In the genomic region with DNA sequence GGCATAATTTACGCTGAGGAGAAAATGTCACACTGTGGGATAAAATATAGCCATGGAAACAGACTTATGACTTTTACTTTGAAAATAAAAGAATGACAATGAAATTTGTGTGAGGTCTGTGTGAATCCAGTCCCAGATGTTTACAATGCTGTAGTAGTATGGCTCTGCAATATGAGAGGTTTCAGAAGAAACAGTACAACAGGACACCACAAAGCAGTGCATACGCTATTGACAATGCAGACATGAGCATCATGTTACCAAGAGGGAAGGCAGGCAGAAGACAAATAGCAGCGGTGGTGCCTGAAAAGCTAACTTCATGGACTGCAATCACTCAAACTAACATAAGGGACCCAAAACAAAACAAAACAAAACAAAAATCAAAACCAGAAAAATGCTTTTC, we compare ENCODE assay signal across 16 cellular contexts. TPM values are rescaled to one million over a fixed set of nuclear protein-coding genes. Genes with fewer than 3 reads are reported as not detected.
A peak's percentile ranks its signal among the peaks of the same experiment; 100 is the strongest.
DNase-seq lines count a peak whose midpoint lies in the region; ATAC-seq and TF ChIP-seq lines count a peak whose summit lies in the region.
"Had no signal": no experiment of that assay in that cellular context is flagged by ENCODE, and none has a peak within 500 bp of the region (broad histone marks: within the 10 kb centered on the region; RNA-seq: fewer than 3 reads in every experiment).

No MANE protein-coding gene starts in this region.

- no peaks in the 10 kb centered on the region for H3K36me3 Mint-ChIP-seq in brain
- H3K36me3 Mint-ChIP-seq in activated CD8-positive, alpha-beta memory T cell treated with anti-CD3 and anti-CD28 coated beads, Interleukin-2, amount 10 ng/mL, durations not matched to agents 7 days and 5 days, result no peaks in the 10 kb centered on the region

- no peak overlapping the region for H3K23ac ChIP-seq in mesendoderm (ENCODE audit: low read length)

- DNase-seq in mesendoderm (peak; percentile 12), caudate nucleus (lab: John Stamatoyannopoulos, UW) (no peak), KBM-7 (no peak)
- DNase-seq in activated CD8-positive, alpha-beta memory T cell treated with anti-CD3 and anti-CD28 coated beads, Interleukin-2, amount 10 ng/mL, durations not matched to agents 7 days and 5 days, result no peak
- DNase-seq: activated CD8-positive, alpha-beta memory T cell treated with anti-CD3 and anti-CD28 coated beads, Interleukin-2, amount 50 U/mL, for 48 hours; Calu3; erythroblast; mucosa of descending colon; NCI-H1105; stimulated activated naive CD8-positive, alpha-beta T cell treated with anti-CD3 and anti-CD28 coated beads, Interleukin-15, Interleukin-2, amounts not matched to agents 100 U/mL and 50 U/mL, for 24 hours had no signal

- TF ChIP-seq CTCF in brain (conservative IDR thresholded peaks at IDR 0.05), result no peak

- in situ Hi-C loops in KBM-7 (cut with MboI; ENCODE audit: low pct_unique_long_range_greater_than_20kb, low sequenced_read_pairs), result no loop called here

- no peak overlapping the region for H3K4ac ChIP-seq in mesendoderm (ENCODE audit: low read depth, low read length)

- peaks cover 69% of the 10 kb centered on the region for H3K27me3 Mint-ChIP-seq in brain
- peaks cover 38% of the 10 kb centered on the region for H3K27me3 Mint-ChIP-seq in activated CD8-positive, alpha-beta memory T cell treated with anti-CD3 and anti-CD28 coated beads, Interleukin-2, amount 10 ng/mL, durations not matched to agents 7 days and 5 days

- peaks cover 41% of the 10 kb centered on the region for H3K27me3 ChIP-seq in HUES6 (ENCODE audit: control insufficient read depth, insufficient read depth, low read length)
- H3K27me3 ChIP-seq in mesendoderm (ENCODE audit: insufficient read depth, low read length, poor library complexity), result no peaks in the 10 kb centered on the region
- no peaks in the 10 kb centered on the region for H3K27me3 ChIP-seq in stomach smooth muscle (ENCODE audit: control insufficient read depth in 1 of 2, insufficient read depth in 2 of 2, low read length in 2 of 2)

- no peaks in the 10 kb centered on the region for H3K79me1 ChIP-seq in mesendoderm (ENCODE audit: low read length)

- no peaks in the 10 kb centered on the region for H3K79me2 ChIP-seq in mesendoderm (ENCODE audit: control insufficient read depth, insufficient read depth, low read length)

- no peaks in the 10 kb centered on the region for H3K36me3 ChIP-seq in HUES6 (ENCODE audit: control insufficient read depth, insufficient read depth, low read length)
- H3K36me3 ChIP-seq in mesendoderm (ENCODE audit: control insufficient read depth, insufficient read depth, low read length), result no peaks in the 10 kb centered on the region
- no peaks in the 10 kb centered on the region for H3K36me3 ChIP-seq in stomach smooth muscle (ENCODE audit: control insufficient read depth in 2 of 2, insufficient read depth in 2 of 2, low read length in 2 of 2)

- H3K18ac ChIP-seq in mesendoderm (ENCODE audit: low read length), result no peak overlapping the region

- H3K4me1 Mint-ChIP-seq in brain, result peaks cover 56% of the 10 kb centered on the region
- no peaks in the 10 kb centered on the region for H3K4me1 Mint-ChIP-seq in activated CD8-positive, alpha-beta memory T cell treated with anti-CD3 and anti-CD28 coated beads, Interleukin-2, amount 10 ng/mL, durations not matched to agents 7 days and 5 days

- H3K27ac Mint-ChIP-seq in brain, result peak overlapping the region in 3 of 5 experiments; percentile 10 to 84 (median 77)
- no peak overlapping the region for H3K27ac Mint-ChIP-seq in activated CD8-positive, alpha-beta memory T cell treated with anti-CD3 and anti-CD28 coated beads, Interleukin-2, amount 10 ng/mL, durations not matched to agents 7 days and 5 days
- H3K27ac Mint-ChIP-seq: activated naive CD4-positive, alpha-beta T cell treated with anti-CD3 and anti-CD28 coated beads, Interleukin-2, amount 50 U/mL, for 72 hours had no signal

- no peak for ATAC-seq in activated CD4-positive, CD25-positive, alpha-beta regulatory T cell treated with anti-CD3 and anti-CD28 coated beads, Interleukin-2, amount 50 U/mL, for 24 hours
- ATAC-seq in activated CD8-positive, alpha-beta memory T cell treated with anti-CD3 and anti-CD28 coated beads, Interleukin-2, amount 10 ng/mL, durations not matched to agents 7 days and 5 days, result no peak
- ATAC-seq: activated naive CD4-positive, alpha-beta T cell treated with anti-CD3 and anti-CD28 coated beads, Interleukin-2, amount 50 U/mL, for 72 hours; stimulated activated naive CD8-positive, alpha-beta T cell treated with anti-CD3 and anti-CD28 coated beads, Interleukin-15, Interleukin-2, amounts not matched to agents 100 U/mL and 50 U/mL, for 24 hours had no signal

- no peaks in the 10 kb centered on the region for H3K9me3 Mint-ChIP-seq in brain
- no peaks in the 10 kb centered on the region for H3K9me3 Mint-ChIP-seq in activated CD8-positive, alpha-beta memory T cell treated with anti-CD3 and anti-CD28 coated beads, Interleukin-2, amount 10 ng/mL, durations not matched to agents 7 days and 5 days (ENCODE audit: low read depth)

- H2BK15ac ChIP-seq in mesendoderm (replicated peaks; ENCODE audit: low read depth), result no peak overlapping the region

- no peak overlapping the region for H2AK5ac ChIP-seq in mesendoderm (ENCODE audit: low read length)

- H3K56ac ChIP-seq in mesendoderm (ENCODE audit: low read length), result no peak overlapping the region

- H3K4me1 ChIP-seq in HUES6 (ENCODE audit: control insufficient read depth, insufficient read depth, low read length) (peaks cover 20% of the 10 kb centered on the region), mesendoderm (ENCODE audit: control insufficient read depth, low read depth, low read length) (no peaks in the 10 kb centered on the region), stomach smooth muscle (ENCODE audit: control insufficient read depth, insufficient read depth, low read length) (no peaks in the 10 kb centered on the region)

- H2BK120ac ChIP-seq in mesendoderm (ENCODE audit: low read depth, low read length), result no peak overlapping the region

- no peak overlapping the region for H3K9ac ChIP-seq in HUES6 (ENCODE audit: low read length)
- H3K9ac ChIP-seq in mesendoderm (ENCODE audit: low read length), result peak overlapping the region; percentile 8
- peak overlapping the region; percentile 86 to 95 for H3K9ac ChIP-seq in stomach smooth muscle (ENCODE audit: low read length in 2 of 2)

- H3K27ac ChIP-seq in HUES6 (ENCODE audit: low read depth, low read length) (no peak overlapping the region), mesendoderm (ENCODE audit: low read depth, low read length) (no peak overlapping the region), stomach smooth muscle (ENCODE audit: low read length) (peak overlapping the region; percentile 89), caudate nucleus (ENCODE audit: low read depth, low read length) (no peak overlapping the region)

- peak overlapping the region; percentile 39 for H3K4me2 ChIP-seq in mesendoderm (ENCODE audit: low read length)

- H3K4me3 ChIP-seq in HUES6 (ENCODE audit: low read depth, low read length) (peak overlapping the region; percentile 63), mesendoderm (ENCODE audit: low read length) (peak overlapping the region; percentile 34), stomach smooth muscle (ENCODE audit: low read length in 2 of 2) (peak overlapping the region; percentile 97 to 98)
- H3K4me3 ChIP-seq: mucosa of descending colon had no signal

- H4K8ac ChIP-seq in mesendoderm (ENCODE audit: low read depth, low read length), result no peak overlapping the region

- H3K9me3 ChIP-seq in HUES6 (ENCODE audit: control insufficient read depth, insufficient read depth, low read depth, low read length) (no peaks in the 10 kb centered on the region), stomach smooth muscle (ENCODE audit: control insufficient read depth in 2 of 2, low read length in 2 of 2) (no peaks in the 10 kb centered on the region)
- H3K9me3 ChIP-seq: mucosa of descending colon had no signal

- CTCF ChIA-PET in activated CD8-positive, alpha-beta memory T cell treated with anti-CD3 and anti-CD28 coated beads, Interleukin-2, amount 10 ng/mL, durations not matched to agents 7 days and 5 days (lab: Charles Lee), result no interaction called here

- no CpG with 5 or more reads among the region's 3 CpGs for WGBS in mesendoderm (ENCODE audit: extremely low coverage, insufficient coverage, low lambda C conversion rate)

- peak overlapping the region; percentile 32 to 96 (median 92) for H3K4me3 Mint-ChIP-seq in brain
- no peak overlapping the region for H3K4me3 Mint-ChIP-seq in activated CD8-positive, alpha-beta memory T cell treated with anti-CD3 and anti-CD28 coated beads, Interleukin-2, amount 10 ng/mL, durations not matched to agents 7 days and 5 days

- no peak overlapping the region for H2BK5ac ChIP-seq in mesendoderm (ENCODE audit: low read length)

- H4K5ac ChIP-seq in mesendoderm (ENCODE audit: low read length), result no peak overlapping the region

RNA-seq across cellular contexts. Expression of gene FGF10, which starts 1.8 kb away (rescaled TPM):
- not detected for polyA plus RNA-seq in brain (ENCODE audit: insufficient read depth, low read depth, low replicate concordance)
- 2.6 TPM for polyA plus RNA-seq in mesendoderm (2013, experiment 1 of 2)
- 2.6 TPM for polyA plus RNA-seq in mesendoderm (2013, experiment 2 of 2)
- total RNA-seq in activated CD8-positive, alpha-beta memory T cell treated with anti-CD3 and anti-CD28 coated beads, Interleukin-2, amount 10 ng/mL, durations not matched to agents 7 days and 5 days, result not detected
- total RNA-seq: activated naive CD4-positive, alpha-beta T cell treated with anti-CD3 and anti-CD28 coated beads, Interleukin-2, amount 50 U/mL, for 72 hours; Calu3; chondrocyte had no signal

Comparison
In these comparisons a context has a peak if more than half of its experiments do, and no peak if none do; other contexts are left out.
1. H3K4me3 ChIP-seq: peak in every context shown above with its lines; median percentile 98 in stomach smooth muscle; 63 in HUES6; 34 in mesendoderm.